In the genomic region with DNA sequence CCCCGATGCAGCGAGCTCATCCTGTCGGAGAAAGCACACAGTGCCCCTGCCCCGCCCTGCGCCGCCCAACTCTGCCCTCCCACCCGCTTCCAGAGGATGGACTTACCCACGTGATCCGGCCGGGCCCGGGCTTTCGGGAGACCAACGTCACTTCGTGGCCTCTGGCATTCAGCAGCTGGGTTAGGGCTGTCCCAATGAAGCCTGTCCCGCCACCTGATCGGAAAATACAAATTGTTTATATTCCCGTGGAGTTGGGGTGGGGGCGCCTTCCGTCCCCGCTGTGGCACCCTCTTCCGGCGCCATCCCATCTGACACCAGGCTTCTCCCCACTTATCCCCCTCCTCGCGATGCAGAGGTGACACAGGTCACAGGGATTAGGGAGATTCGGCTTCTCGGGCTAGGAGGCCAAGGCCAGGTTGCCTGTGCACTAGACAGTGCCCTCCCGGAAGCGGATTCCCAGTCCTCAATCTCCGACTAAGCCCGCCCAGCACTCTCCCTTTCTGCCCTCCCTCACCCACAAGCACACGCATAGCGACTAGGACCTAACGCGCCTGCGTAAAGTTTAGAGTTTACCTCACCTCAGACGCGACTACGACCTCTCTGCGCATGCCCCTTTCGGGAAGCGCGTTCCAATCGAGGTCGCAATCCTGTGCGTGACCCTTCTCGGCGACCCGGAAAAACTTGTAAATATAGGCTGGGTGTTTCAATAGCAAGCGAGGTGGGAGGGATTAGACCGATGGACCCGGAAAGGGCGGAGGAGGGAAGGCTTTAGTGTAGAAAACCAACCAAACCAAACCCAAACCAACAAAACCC, we compare ENCODE assay signal across 8 cellular contexts. TPM values are rescaled to one million over a fixed set of nuclear protein-coding genes. Genes with fewer than 3 reads are reported as not detected.
DNase-seq lines count a peak whose midpoint lies in the region; ATAC-seq and TF ChIP-seq lines count a peak whose summit lies in the region.

A gene with protein sequence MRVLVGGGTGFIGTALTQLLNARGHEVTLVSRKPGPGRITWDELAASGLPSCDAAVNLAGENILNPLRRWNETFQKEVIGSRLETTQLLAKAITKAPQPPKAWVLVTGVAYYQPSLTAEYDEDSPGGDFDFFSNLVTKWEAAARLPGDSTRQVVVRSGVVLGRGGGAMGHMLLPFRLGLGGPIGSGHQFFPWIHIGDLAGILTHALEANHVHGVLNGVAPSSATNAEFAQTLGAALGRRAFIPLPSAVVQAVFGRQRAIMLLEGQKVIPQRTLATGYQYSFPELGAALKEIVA (minus strand): TSS at position 537 of the 813 bp plus-strand sequence. CDS start 7 bp downstream, at position 530.

- peak; percentile 92 for DNase-seq in GM06990 (ENCODE audit: extremely low read depth, insufficient read length)
- peak; percentile 98 for DNase-seq in NCI-H1048 (lab: John Stamatoyannopoulos, UW)
- peak; percentile 92 for DNase-seq in SK-N-SH
- peak; percentile 96 for DNase-seq in activated naive CD4-positive, alpha-beta T cell treated with anti-CD3 and anti-CD28 coated beads, Interleukin-2, amount 50 U/mL, for 16 hours
- peak; percentile 99 for DNase-seq in globus pallidus (ENCODE audit: low spot score)
- peak; percentile 67 to 98 (median 96) for DNase-seq in nucleus accumbens (lab: John Stamatoyannopoulos, UW)
- DNase-seq in suprapubic skin (ENCODE audit: low spot score in 2 of 2), result peak; percentile 98 to 99

- CTCF ChIA-PET in SK-N-SH (lab: Yijun Ruan, JAX), result interaction anchor here (0.7 to 16.4 kb wide), 7 partner anchors 11 to 134 kb away, joined by 3 to 445 read pairs (median 11); partner anchors contain the start of genes ADCY4, CBLN3, CIDEB and KHNYN

- H2AFZ ChIP-seq in SK-N-SH (ENCODE audit: low read depth), result peak within 1 kb of the TSS; percentile 89

- TF ChIP-seq RAD21 in SK-N-SH (IDR thresholded peaks at IDR 0.05; ENCODE audit: low read length), result no peak

- TF ChIP-seq CTCF in GM06990 (IDR thresholded peaks at IDR 0.05; ENCODE audit: insufficient read depth, low read length, poor library complexity, severe bottlenecking), result no peak
- TF ChIP-seq CTCF in SK-N-SH (IDR thresholded peaks at IDR 0.05), result no peak
- TF ChIP-seq CTCF in suprapubic skin (IDR thresholded peaks at IDR 0.05), result no peak

- H3F3A ChIP-seq in SK-N-SH (replicated peaks; ENCODE audit: insufficient read depth), result peaks cover 7% of the 10 kb centered on the region

- no peaks in the 10 kb centered on the region for H3K9me2 ChIP-seq in SK-N-SH

- H3K27ac ChIP-seq in SK-N-SH (ENCODE audit: low read depth in 2 of 2, low read length in 1 of 2), result peak within 1 kb of the TSS; percentile 97 to 98
- H3K27ac ChIP-seq in suprapubic skin, result peak within 1 kb of the TSS; percentile 100

- H3K4me2 ChIP-seq in SK-N-SH, result peak within 1 kb of the TSS; percentile 94

- POLR2A ChIA-PET in SK-N-SH (lab: Yijun Ruan, JAX), result interaction anchor here (0.6 to 1.8 kb wide), 6 partner anchors 13 to 200 kb away, joined by 3 to 7 read pairs (median 4); partner anchors contain the start of genes CBLN3, KHNYN and TINF2

- H3K79me2 ChIP-seq in SK-N-SH (ENCODE audit: insufficient read depth), result peaks cover 30% of the 10 kb centered on the region

- H3K36me3 ChIP-seq in GM06990 (ENCODE audit: control insufficient read depth, insufficient read depth, low read length) (peaks cover 23% of the 10 kb centered on the region), SK-N-SH (replicated peaks in 1 of 2; ENCODE audit: control insufficient read depth in 1 of 2, insufficient read depth in 2 of 2, low read length in 1 of 2) (peaks cover 27 to 39% of the 10 kb centered on the region in 2 experiments), suprapubic skin (peaks cover 38% of the 10 kb centered on the region)

- H3K4me3 ChIP-seq in GM06990 (replicated peaks; ENCODE audit: low read depth, low read length), result peak within 1 kb of the TSS; percentile 96
- H3K4me3 ChIP-seq in SK-N-SH (ENCODE audit: low read depth in 2 of 2, low read length in 1 of 2), result peak within 1 kb of the TSS; percentile 61 to 75
- peak within 1 kb of the TSS; percentile 76 for H3K4me3 ChIP-seq in suprapubic skin

- no peak for TF ChIP-seq EP300 in SK-N-SH (IDR thresholded peaks at IDR 0.05; ENCODE audit: borderline replicate concordance in 1 of 2, low read depth in 1 of 2, low read length in 1 of 2)
- TF ChIP-seq EP300 in suprapubic skin (IDR thresholded peaks at IDR 0.05), result no peak

- ATAC-seq in HG02571 (IDR thresholded peaks at IDR 0.05; ENCODE audit: unreplicated experiment), result peak; percentile 90

- peak within 1 kb of the TSS; percentile 97 for H3K9ac ChIP-seq in SK-N-SH

- 1% methylated on average over 43 of the region's 52 CpGs for WGBS in SK-N-SH (ENCODE audit: low lambda C conversion rate)
- WGBS in suprapubic skin, result under 1% methylated on average over 40 of the region's 52 CpGs

- no peaks in the 10 kb centered on the region for H4K20me1 ChIP-seq in SK-N-SH (ENCODE audit: insufficient read depth)

- H3K27me3 ChIP-seq in GM06990 (replicated peaks; ENCODE audit: control insufficient read depth, insufficient read depth, low read length), result no peaks in the 10 kb centered on the region
- H3K27me3 ChIP-seq in SK-N-SH (ENCODE audit: insufficient read depth), result no peaks in the 10 kb centered on the region
- H3K27me3 ChIP-seq in suprapubic skin, result no peaks in the 10 kb centered on the region

- H3K4me1 ChIP-seq in SK-N-SH (ENCODE audit: control insufficient read depth in 1 of 2, insufficient read depth in 2 of 2, low read depth in 1 of 2, low read length in 1 of 2) (peaks cover 0 to 17% of the 10 kb centered on the region in 2 experiments; a peak in 2 of 4 replicates), suprapubic skin (peaks cover 32% of the 10 kb centered on the region)

- peak; percentile 29 to 85 for TF ChIP-seq POLR2A in suprapubic skin (IDR thresholded peaks at IDR 0.05)

- H3K9me3 ChIP-seq in SK-N-SH (no peaks in the 10 kb centered on the region), suprapubic skin (no peaks in the 10 kb centered on the region)

TF ChIP-seq in SK-N-SH, 30 proteins besides CTCF, POLR2A, EP300 and RAD21:
- TF ChIP-seq, protein P1, sequence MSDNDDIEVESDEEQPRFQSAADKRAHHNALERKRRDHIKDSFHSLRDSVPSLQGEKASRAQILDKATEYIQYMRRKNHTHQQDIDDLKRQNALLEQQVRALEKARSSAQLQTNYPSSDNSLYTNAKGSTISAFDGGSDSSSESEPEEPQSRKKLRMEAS (IDR thresholded peaks at IDR 0.05; ENCODE audit: low read depth), result peak; percentile 70; the same call in 1 of the 2 replicates
- peak; percentile 90 for TF ChIP-seq MXI1 (IDR thresholded peaks at IDR 0.05; ENCODE audit: low read depth, low read length)
- no peak for TF ChIP-seq MEF2A (IDR thresholded peaks at IDR 0.05; ENCODE audit: borderline replicate concordance, low read depth)
- TF ChIP-seq JUND (IDR thresholded peaks at IDR 0.05), result no peak
- TF ChIP-seq TAF1 (IDR thresholded peaks at IDR 0.05; ENCODE audit: borderline replicate concordance, low read depth, low read length), result peak; percentile 50; the same call in 1 of the 2 replicates
- 0 out of 2 replicates have a peak, but pooled peaks have one; percentile 20 for TF ChIP-seq SIN3A (IDR thresholded peaks at IDR 0.05; ENCODE audit: borderline replicate concordance, low read depth, low read length)
- TF ChIP-seq FOSL2 (IDR thresholded peaks at IDR 0.05; ENCODE audit: borderline replicate concordance, low read depth), result no peak
- TF ChIP-seq POLR2AphosphoS5 (IDR thresholded peaks at IDR 0.05; ENCODE audit: low read depth, low read length), result peak; percentile 79
- TF ChIP-seq CHD2 (IDR thresholded peaks at IDR 0.05; ENCODE audit: low read length, partially characterized antibody), result peak; percentile 93
- peak; percentile 93 for TF ChIP-seq GABPA (IDR thresholded peaks at IDR 0.05; ENCODE audit: low read depth)
- TF ChIP-seq, protein P2, sequence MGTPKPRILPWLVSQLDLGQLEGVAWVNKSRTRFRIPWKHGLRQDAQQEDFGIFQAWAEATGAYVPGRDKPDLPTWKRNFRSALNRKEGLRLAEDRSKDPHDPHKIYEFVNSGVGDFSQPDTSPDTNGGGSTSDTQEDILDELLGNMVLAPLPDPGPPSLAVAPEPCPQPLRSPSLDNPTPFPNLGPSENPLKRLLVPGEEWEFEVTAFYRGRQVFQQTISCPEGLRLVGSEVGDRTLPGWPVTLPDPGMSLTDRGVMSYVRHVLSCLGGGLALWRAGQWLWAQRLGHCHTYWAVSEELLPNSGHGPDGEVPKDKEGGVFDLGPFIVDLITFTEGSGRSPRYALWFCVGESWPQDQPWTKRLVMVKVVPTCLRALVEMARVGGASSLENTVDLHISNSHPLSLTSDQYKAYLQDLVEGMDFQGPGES (IDR thresholded peaks at IDR 0.05; ENCODE audit: low read depth, low read length), result peak; percentile 16; the same call in 1 of the 2 replicates
- no peak for TF ChIP-seq GATA2 (CRISPR knock-in tag; IDR thresholded peaks at IDR 0.05)
- peak; percentile 68 for TF ChIP-seq USF2 (IDR thresholded peaks at IDR 0.05; ENCODE audit: borderline replicate concordance, low read depth, low read length)
- peak; percentile 94 for TF ChIP-seq NRF1 (IDR thresholded peaks at IDR 0.05; ENCODE audit: low read depth, low read length)
- peak; percentile 80 for TF ChIP-seq ELF1 (IDR thresholded peaks at IDR 0.05)
- TF ChIP-seq, protein P3, sequence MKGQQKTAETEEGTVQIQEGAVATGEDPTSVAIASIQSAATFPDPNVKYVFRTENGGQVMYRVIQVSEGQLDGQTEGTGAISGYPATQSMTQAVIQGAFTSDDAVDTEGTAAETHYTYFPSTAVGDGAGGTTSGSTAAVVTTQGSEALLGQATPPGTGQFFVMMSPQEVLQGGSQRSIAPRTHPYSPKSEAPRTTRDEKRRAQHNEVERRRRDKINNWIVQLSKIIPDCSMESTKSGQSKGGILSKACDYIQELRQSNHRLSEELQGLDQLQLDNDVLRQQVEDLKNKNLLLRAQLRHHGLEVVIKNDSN (IDR thresholded peaks at IDR 0.05; ENCODE audit: borderline replicate concordance, low read depth), result peak; percentile 93

RNA-seq across cellular contexts. Expression of the gene that starts here (rescaled TPM):
- 81.8 and 88.4 TPM in 2 replicates for polyA plus RNA-seq in SK-N-SH (2012; rRNA removed)
- 41.3 and 52.9 TPM in 2 replicates for polyA plus RNA-seq in SK-N-SH (2012; cell fraction: cytosol; rRNA removed)
- 292 and 320 TPM in 2 replicates for polyA plus RNA-seq in SK-N-SH (2012; cell fraction: nucleus; rRNA removed)
- total RNA-seq in suprapubic skin, result 10 to 100 TPM; 30.1 to 82.3 (median 38.6) TPM

Comparison
In these comparisons a context has a peak if more than half of its experiments do, and no peak if none do; other contexts are left out.
1. Peak in every context shown above with its lines: DNase-seq, ATAC-seq, H3K4me3 ChIP-seq and H3K27ac ChIP-seq.